ENCODE assay signal across 24 cellular contexts in genomic region chr10:803041-803741, GRCh38.
DNase-seq lines count a peak whose midpoint lies in the region; ATAC-seq, FAIRE-seq and TF ChIP-seq lines count a peak whose summit lies in the region.
"Had no signal": no experiment of that assay in that cellular context is flagged by ENCODE, and none has a peak within 500 bp of the region (broad histone marks: within the 10 kb centered on the region; RNA-seq: fewer than 3 reads in every experiment).

No MANE protein-coding gene starts in this region.

- intact Hi-C loops in HepG2 (cut with micrococcal nuclease; ENCODE audit: unreplicated experiment): no loop called here
- intact Hi-C loops in activated CD8-positive, alpha-beta T cell treated with anti-CD3 and anti-CD28 coated beads for 36 hours (cut with micrococcal nuclease): no loop called here

- no peak for TF ChIP-seq POLR2A in HepG2 (IDR thresholded peaks at IDR 0.05; ENCODE audit: insufficient read depth in 1 of 2, low read depth in 2 of 2, low read length in 2 of 2)

- H3K4me1 Mint-ChIP-seq in stimulated activated naive CD8-positive, alpha-beta T cell treated with anti-CD3 and anti-CD28 coated beads, Interleukin-15, amount 100 ng/mL, for 72 hours: peaks cover 18% of the 10 kb centered on the region
- H3K4me1 Mint-ChIP-seq in WTC11: no peaks in the 10 kb centered on the region
- H3K4me1 Mint-ChIP-seq in activated CD8-positive, alpha-beta T cell treated with anti-CD3 and anti-CD28 coated beads for 36 hours (ENCODE audit: low read depth): peaks cover 6% of the 10 kb centered on the region
- H3K4me1 Mint-ChIP-seq: activated naive CD4-positive, alpha-beta T cell treated with anti-CD3 and anti-CD28 coated beads, Interleukin-2, amount 50 U/mL, for 24 hours had no signal

- H3K9ac ChIP-seq in HepG2 (ENCODE audit: insufficient read depth, low read depth, low read length): no peak overlapping the region
- H3K9ac ChIP-seq: parathyroid adenoma had no signal

- POLR2A ChIA-PET in WTC11 (lab: Charles Lee): no interaction called here
- POLR2A ChIA-PET in HepG2 (lab: Yijun Ruan, JAX): no interaction called here
- POLR2A ChIA-PET in RWPE1 (lab: Yijun Ruan, JAX; ENCODE audit: low non-redundant PET): no interaction called here
- POLR2A ChIA-PET in activated CD8-positive, alpha-beta T cell treated with anti-CD3 and anti-CD28 coated beads for 36 hours (lab: Charles Lee): no interaction called here

- H3K9me3 ChIP-seq in HepG2 (ENCODE audit: low read length): no peaks in the 10 kb centered on the region
- H3K9me3 ChIP-seq: ascending aorta had no signal

- H3K27ac Mint-ChIP-seq in stimulated activated naive CD8-positive, alpha-beta T cell treated with anti-CD3 and anti-CD28 coated beads, Interleukin-15, amount 100 ng/mL, for 72 hours: no peak overlapping the region
- no peak overlapping the region for H3K27ac Mint-ChIP-seq in WTC11
- H3K27ac Mint-ChIP-seq in activated CD8-positive, alpha-beta T cell treated with anti-CD3 and anti-CD28 coated beads for 36 hours: no peak overlapping the region
- H3K27ac Mint-ChIP-seq: activated naive CD4-positive, alpha-beta T cell treated with anti-CD3 and anti-CD28 coated beads, Interleukin-2, amount 50 U/mL, for 24 hours; activated T-cell treated with anti-CD3 and anti-CD28 coated beads, Interleukin-2, amount 50 U/mL, for 72 hours; CD8-positive, alpha-beta T cell; nephron; T-helper 2 cell treated with Interferon-gamma antibody and Interleukin-4, amounts not matched to agents 5 μg/mL and 100 μg/mL, for 36 hours had no signal

- no TSS peak for BruUV-seq in HepG2 (replicated peaks; lab: Mats Ljungman, UMichigan)

- H3K9me3 Mint-ChIP-seq in stimulated activated naive CD8-positive, alpha-beta T cell treated with anti-CD3 and anti-CD28 coated beads, Interleukin-15, amount 100 ng/mL, for 72 hours: peaks cover 9 to 11% of the 10 kb centered on the region in 2 donors
- peaks cover 23% of the 10 kb centered on the region for H3K9me3 Mint-ChIP-seq in WTC11
- H3K9me3 Mint-ChIP-seq in activated CD8-positive, alpha-beta T cell treated with anti-CD3 and anti-CD28 coated beads for 36 hours: peaks cover 3% of the 10 kb centered on the region
- H3K9me3 Mint-ChIP-seq: CD8-positive, alpha-beta T cell had no signal

- no peaks in the 10 kb centered on the region for H4K20me1 ChIP-seq in HepG2 (ENCODE audit: insufficient read depth, low read length)

- H3K4me1 ChIP-seq in HepG2 (ENCODE audit: insufficient read depth, low read length): no peaks in the 10 kb centered on the region
- H3K4me1 ChIP-seq: ascending aorta, parathyroid adenoma, uterus had no signal

- no peak overlapping the region for H3K4me3 Mint-ChIP-seq in stimulated activated naive CD8-positive, alpha-beta T cell treated with anti-CD3 and anti-CD28 coated beads, Interleukin-15, amount 100 ng/mL, for 72 hours
- H3K4me3 Mint-ChIP-seq in WTC11: no peak overlapping the region
- H3K4me3 Mint-ChIP-seq in activated CD8-positive, alpha-beta T cell treated with anti-CD3 and anti-CD28 coated beads for 36 hours: no peak overlapping the region
- H3K4me3 Mint-ChIP-seq: activated naive CD4-positive, alpha-beta T cell treated with anti-CD3 and anti-CD28 coated beads, Interleukin-2, amount 50 U/mL, for 24 hours; activated T-cell treated with anti-CD3 and anti-CD28 coated beads, Interleukin-2, amount 50 U/mL, for 72 hours; CD8-positive, alpha-beta T cell; nephron; T-helper 2 cell treated with Interferon-gamma antibody and Interleukin-4, amounts not matched to agents 5 μg/mL and 100 μg/mL, for 36 hours had no signal

- H3K4me3 ChIP-seq in HepG2 (replicated peaks in 1 of 3; ENCODE audit: insufficient read depth in 1 of 3, low read depth in 2 of 3, low read length in 3 of 3): no peak overlapping the region
- H3K4me3 ChIP-seq: ascending aorta, uterus had no signal

- 83% methylated on average over 20 of the region's 25 CpGs for WGBS in HepG2 (ENCODE audit: low lambda C conversion rate)

- H2AFZ ChIP-seq in HepG2 (ENCODE audit: low read length): no peak overlapping the region
- H2AFZ ChIP-seq: parathyroid adenoma had no signal

- TF ChIP-seq EP300 in HepG2 (IDR thresholded peaks at IDR 0.05; ENCODE audit: low read depth in 2 of 2, low read length in 2 of 2) (no peak), HepG2 (CRISPR knock-in tag; IDR thresholded peaks at IDR 0.05; ENCODE audit: borderline replicate concordance) (no peak)

- in situ Hi-C loops in HepG2 (cut with HindIII; ENCODE audit: extremely low pct_ligation_motif_present, low pct_unique_long_range_greater_than_20kb): no loop called here

- TF ChIP-seq CTCF in WTC11 (IDR thresholded peaks at IDR 0.05) (no peak), HepG2 (CRISPR knock-in tag; IDR thresholded peaks at IDR 0.05) (no peak), RWPE1 (conservative IDR thresholded peaks at IDR 0.05; ENCODE audit: low read depth) (no peak)
- TF ChIP-seq CTCF in activated CD8-positive, alpha-beta T cell treated with anti-CD3 and anti-CD28 coated beads for 36 hours (IDR thresholded peaks at IDR 0.05): no peak

- CTCF ChIA-PET in WTC11 (lab: Charles Lee) (interaction anchor here (0.7 kb wide), 1 partner anchor 17 kb away, joined by 3 read pairs; no protein-coding TSS in a partner anchor), HepG2 (lab: Yijun Ruan, JAX; ENCODE audit: low intra/inter-chr PET ratio, low total read pairs) (no interaction called here), RWPE1 (lab: Yijun Ruan, JAX) (interaction anchor here (0.6 kb wide), 1 partner anchor 353 kb away, joined by 3 read pairs; no protein-coding TSS in a partner anchor)
- CTCF ChIA-PET in activated CD8-positive, alpha-beta T cell treated with anti-CD3 and anti-CD28 coated beads for 36 hours (lab: Charles Lee): interaction anchor here (2.5 kb wide), 1 partner anchor 14 kb away, joined by 7 read pairs; no protein-coding TSS in a partner anchor

- H3K36me3 Mint-ChIP-seq in WTC11: peaks cover 19% of the 10 kb centered on the region
- peaks cover 8% of the 10 kb centered on the region for H3K36me3 Mint-ChIP-seq in activated CD8-positive, alpha-beta T cell treated with anti-CD3 and anti-CD28 coated beads for 36 hours (ENCODE audit: low read depth)

- H3K36me3 ChIP-seq in HepG2 (replicated peaks in 1 of 2; ENCODE audit: control insufficient read depth in 1 of 2, insufficient read depth in 2 of 2, low read length in 2 of 2): peaks cover 0 to 13% of the 10 kb centered on the region in 2 experiments; a peak in 4 of 5 replicates
- H3K36me3 ChIP-seq: uterus, WERI-Rb-1 had no signal

- TF ChIP-seq RAD21 in HepG2 (CRISPR knock-in tag; IDR thresholded peaks at IDR 0.05): no peak

- no peak for DNase-seq in stimulated activated naive CD8-positive, alpha-beta T cell treated with anti-CD3 and anti-CD28 coated beads, Interleukin-15, amount 100 ng/mL, for 72 hours
- DNase-seq in stimulated activated naive CD8-positive, alpha-beta T cell treated with anti-CD3 and anti-CD28 coated beads, Interleukin-15, Interleukin-2, amounts not matched to agents 100 U/mL and 50 U/mL, for 24 hours: no peak
- no peak for DNase-seq in WTC11 (ENCODE audit: low spot score)
- no peak for DNase-seq in HepG2 (ENCODE audit: low spot score)
- no peak for DNase-seq in RWPE1 (ENCODE audit: low spot score)
- DNase-seq in activated CD8-positive, alpha-beta T cell treated with anti-CD3 and anti-CD28 coated beads for 36 hours: no peak
- no peak for DNase-seq in DMS 273 treated with DMSO at 0.1 percent for 48 hours (lab: John Stamatoyannopoulos, UW)
- DNase-seq: activated CD4-positive, alpha-beta T cell treated with anti-CD3 and anti-CD28 coated beads, Interleukin-2, amount 50 U/mL, for 4 hours; activated T-cell treated with anti-CD3 and anti-CD28 coated beads, Interleukin-2, amount 50 U/mL, for 72 hours; CD8-positive, alpha-beta T cell; central memory CD4-positive, alpha-beta T cell; foreskin fibroblast; NCI-H1092; NCI-H2029; NCI-H2227 treated with DMSO at 0.1 percent for 48 hours; stimulated activated CD4-positive, alpha-beta T cell treated with anti-CD3 and anti-CD28 coated beads, Interleukin-15, amount 100 ng/mL, for 24 hours; uterus; WERI-Rb-1 had no signal

- ATAC-seq in stimulated activated naive CD8-positive, alpha-beta T cell treated with anti-CD3 and anti-CD28 coated beads, Interleukin-15, amount 100 ng/mL, for 72 hours: peak; percentile 26
- no peak for ATAC-seq in stimulated activated naive CD8-positive, alpha-beta T cell treated with anti-CD3 and anti-CD28 coated beads, Interleukin-15, Interleukin-2, amounts not matched to agents 100 U/mL and 50 U/mL, for 24 hours
- ATAC-seq in WTC11 (peak; percentile 21), HepG2 (peak; percentile 19)
- no peak for ATAC-seq in activated CD8-positive, alpha-beta T cell treated with anti-CD3 and anti-CD28 coated beads for 36 hours
- ATAC-seq: CD8-positive, alpha-beta T cell had no signal

- no peaks in the 10 kb centered on the region for H3K79me2 ChIP-seq in HepG2 (ENCODE audit: insufficient read depth, low read length)
- H3K79me2 ChIP-seq: parathyroid adenoma had no signal

- no peaks in the 10 kb centered on the region for H3K27me3 ChIP-seq in HepG2 (ENCODE audit: control insufficient read depth in 1 of 2, insufficient read depth in 2 of 2, low read length in 2 of 2)
- H3K27me3 ChIP-seq: ascending aorta, uterus had no signal

- no peaks in the 10 kb centered on the region for H3K27me3 Mint-ChIP-seq in stimulated activated naive CD8-positive, alpha-beta T cell treated with anti-CD3 and anti-CD28 coated beads, Interleukin-15, amount 100 ng/mL, for 72 hours
- H3K27me3 Mint-ChIP-seq in WTC11 (ENCODE audit: low read depth): no peaks in the 10 kb centered on the region; the same call in 1 of the 2 replicates
- H3K27me3 Mint-ChIP-seq in activated CD8-positive, alpha-beta T cell treated with anti-CD3 and anti-CD28 coated beads for 36 hours: no peaks in the 10 kb centered on the region
- H3K27me3 Mint-ChIP-seq: activated naive CD4-positive, alpha-beta T cell treated with anti-CD3 and anti-CD28 coated beads, Interleukin-2, amount 50 U/mL, for 24 hours had no signal

- no peak overlapping the region for H3K4me2 ChIP-seq in HepG2 (ENCODE audit: low read depth, low read length)

- no peak for FAIRE-seq in HepG2 (lab: Jason Lieb, UNC)
- FAIRE-seq: GM19239 had no signal

- H3K27ac ChIP-seq in HepG2 (ENCODE audit: extremely low read length, insufficient read depth, low read length) (no peak overlapping the region), RWPE1 (no peak overlapping the region)
- H3K27ac ChIP-seq: ascending aorta, parathyroid adenoma, uterus, WERI-Rb-1 had no signal

TF ChIP-seq in WTC11, 78 proteins besides CTCF, POLR2A, EP300 and RAD21 (continues in another document):
- no peak for TF ChIP-seq EMX1 (CRISPR knock-in tag; IDR thresholded peaks at IDR 0.05)
- TF ChIP-seq FOXP1 (CRISPR knock-in tag; IDR thresholded peaks at IDR 0.05; ENCODE audit: borderline replicate concordance): no peak
- TF ChIP-seq GABPB1 (CRISPR knock-in tag; IDR thresholded peaks at IDR 0.05): no peak
- TF ChIP-seq PRRX2 (CRISPR knock-in tag; IDR thresholded peaks at IDR 0.05): no peak
- no peak for TF ChIP-seq TEAD4 (CRISPR knock-in tag; IDR thresholded peaks at IDR 0.05)

TF ChIP-seq in HepG2, 621 proteins besides CTCF, POLR2A, EP300 and RAD21 (continues in another document):
- TF ChIP-seq ZNF569 (CRISPR knock-in tag; IDR thresholded peaks at IDR 0.05; ENCODE audit: borderline replicate concordance): no peak
- peak; percentile 83 for TF ChIP-seq AGO2 (optimal IDR thresholded peaks at IDR 0.05; ENCODE audit: low read depth, low read length)
- TF ChIP-seq ZBTB7B (CRISPR knock-in tag; IDR thresholded peaks at IDR 0.05): no peak
- peak; percentile 83 for TF ChIP-seq RBM22 (optimal IDR thresholded peaks at IDR 0.05; ENCODE audit: low read length)

Comparison
In these comparisons a context has a peak if more than half of its experiments do, and no peak if none do; other contexts are left out.
1. ATAC-seq: peak in stimulated activated naive CD8-positive, alpha-beta T cell treated with anti-CD3 and anti-CD28 coated beads, Interleukin-15, amount 100 ng/mL, for 72 hours (single experiment), WTC11 (single experiment) and HepG2 (single experiment); none in stimulated activated naive CD8-positive, alpha-beta T cell treated with anti-CD3 and anti-CD28 coated beads, Interleukin-15, Interleukin-2, amounts not matched to agents 100 U/mL and 50 U/mL, for 24 hours (single experiment) and activated CD8-positive, alpha-beta T cell treated with anti-CD3 and anti-CD28 coated beads for 36 hours (single experiment).